Comparison of ENCODE assay signal across 21 cellular contexts in genomic region chr7:1098243-1099153, GRCh38. TPM values are rescaled to one million over a fixed set of nuclear protein-coding genes. Genes with fewer than 3 reads are reported as not detected.
"Had no signal": no experiment of that assay in that cellular context is flagged by ENCODE, and none has a peak within 500 bp of the region (broad histone marks: within the 10 kb centered on the region; RNA-seq: fewer than 3 reads in every experiment).

No MANE protein-coding gene starts in this region.

- H3K9me3 ChIP-seq: lower lobe of right lung, mucosa of descending colon, sigmoid colon had no signal

- FAIRE-seq: endothelial cell of umbilical vein, kidney had no signal

- H3K9me3 Mint-ChIP-seq: activated naive CD4-positive, alpha-beta T cell treated with anti-CD3 and anti-CD28 coated beads, Interleukin-2, amount 50 U/mL, for 24 hours; neural crest cell; T-helper 2 cell treated with Interferon-gamma antibody and Interleukin-4, amounts not matched to agents 5 μg/mL and 100 μg/mL, for 36 hours had no signal

- H3K27me3 ChIP-seq: sigmoid colon had no signal

- ATAC-seq: esophagus mucosa; lower lobe of right lung; stimulated activated naive CD8-positive, alpha-beta T cell treated with anti-CD3 and anti-CD28 coated beads, Interleukin-15, Interleukin-2, amounts not matched to agents 100 U/mL and 50 U/mL, for 24 hours had no signal

- H3K27me3 Mint-ChIP-seq: activated naive CD4-positive, alpha-beta T cell treated with anti-CD3 and anti-CD28 coated beads, Interleukin-2, amount 50 U/mL, for 24 hours; brain had no signal

- H3K27ac Mint-ChIP-seq: activated naive CD4-positive, alpha-beta T cell treated with anti-CD3 and anti-CD28 coated beads, Interleukin-2, amount 50 U/mL, for 24 hours; T-helper 2 cell treated with Interferon-gamma antibody and Interleukin-4, amounts not matched to agents 5 μg/mL and 100 μg/mL, for 36 hours had no signal

- H3K4me3 ChIP-seq: lower lobe of right lung, mucosa of descending colon, sigmoid colon had no signal

- H3K4me1 Mint-ChIP-seq: activated naive CD4-positive, alpha-beta T cell treated with anti-CD3 and anti-CD28 coated beads, Interleukin-2, amount 50 U/mL, for 24 hours had no signal

- DNase-seq: activated CD4-positive, CD25-positive, alpha-beta regulatory T cell treated with anti-CD3 and anti-CD28 coated beads, Interleukin-2, amount 50 U/mL, for 72 hours; activated gamma-delta T cell treated with Interleukin-2 at 50 U/mL for 16 hours; activated T-cell treated with anti-CD3 and anti-CD28 coated beads, Interleukin-2, amount 50 U/mL, for 1 hour; aorta; caudate nucleus; dermis blood vessel endothelial cell; effector memory CD4-positive, alpha-beta T cell; foreskin melanocyte; kidney; lower lobe of right lung; mesendoderm; mucosa of descending colon; sigmoid colon; stimulated activated CD4-positive, alpha-beta T cell treated with anti-CD3 and anti-CD28 coated beads, Interleukin-4, amount 100 ng/mL, for 1 hour; stimulated activated naive CD8-positive, alpha-beta T cell treated with anti-CD3 and anti-CD28 coated beads, Interleukin-15, Interleukin-2, amounts not matched to agents 100 U/mL and 50 U/mL, for 24 hours had no signal

- H3K27ac ChIP-seq: lower lobe of right lung, sigmoid colon had no signal

- H3K4me3 Mint-ChIP-seq: activated naive CD4-positive, alpha-beta T cell treated with anti-CD3 and anti-CD28 coated beads, Interleukin-2, amount 50 U/mL, for 24 hours; brain; neural crest cell; T-helper 2 cell treated with Interferon-gamma antibody and Interleukin-4, amounts not matched to agents 5 μg/mL and 100 μg/mL, for 36 hours had no signal

RNA-seq across cellular contexts. Expression of gene GPR146, which starts 54.2 kb away (rescaled TPM):
- total RNA-seq: neural crest cell had no signal
